ENCODE assay signal across 19 cellular contexts in the genomic region with DNA sequence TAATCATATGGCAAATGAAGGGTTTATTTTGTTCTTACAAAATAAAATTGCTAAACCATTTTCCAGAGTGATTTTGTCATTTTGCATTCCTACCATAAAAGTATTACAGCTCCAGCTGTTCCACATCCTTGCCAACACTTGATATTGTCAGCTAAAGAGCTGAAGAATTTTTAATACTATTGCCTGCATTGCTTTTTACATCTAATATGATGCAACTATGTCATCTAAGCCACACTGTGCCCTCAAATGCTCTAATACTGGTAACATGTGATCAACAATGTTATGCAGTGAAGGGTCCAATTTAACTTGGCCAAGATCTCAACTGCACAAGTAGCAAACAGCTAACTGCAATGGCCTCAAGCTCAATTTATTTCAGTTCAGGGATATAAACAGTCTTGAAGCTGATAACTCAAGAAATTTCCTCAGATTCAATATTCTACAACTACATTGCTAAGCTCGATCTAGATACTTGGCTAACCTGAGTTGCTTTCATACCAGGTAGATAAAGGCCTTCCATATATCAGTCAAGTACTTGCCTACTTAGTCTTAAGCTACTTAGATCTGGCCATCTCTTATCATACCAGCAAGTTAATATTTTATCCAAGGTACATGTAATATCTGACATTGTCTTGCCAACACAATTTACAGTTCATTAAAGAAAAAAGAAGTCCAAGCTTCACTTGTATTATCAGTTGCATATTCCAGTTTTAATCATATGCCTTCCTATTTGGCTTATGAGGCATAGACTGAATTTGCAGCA. TPM values are rescaled to one million over a fixed set of nuclear protein-coding genes. Genes with fewer than 3 reads are reported as not detected.
DNase-seq lines count a peak whose midpoint lies in the region; ATAC-seq lines count a peak whose summit lies in the region.
"Had no signal": no experiment of that assay in that cellular context is flagged by ENCODE, and none has a peak within 500 bp of the region (broad histone marks: within the 10 kb centered on the region; RNA-seq: fewer than 3 reads in every experiment).

No MANE protein-coding gene starts in this region.

- H3K4me3 ChIP-seq in skeletal muscle tissue (ENCODE audit: low read length in 3 of 3): no peak overlapping the region
- H3K4me3 ChIP-seq: BLaER1 treated with 17β-estradiol and CSF1 and Interleukin-3, amounts not matched to agents 10 nM and 100 nM; lung; testis had no signal

- no peak overlapping the region for H3K9ac ChIP-seq in skeletal muscle tissue (ENCODE audit: low read depth in 1 of 3, low read length in 3 of 3)
- H3K9ac ChIP-seq: BLaER1 treated with 17β-estradiol and CSF1 and Interleukin-3, amounts not matched to agents 10 nM and 100 nM had no signal

- H3K9me3 Mint-ChIP-seq in activated naive CD4-positive, alpha-beta T cell treated with anti-CD3 and anti-CD28 coated beads for 36 hours: no peaks in the 10 kb centered on the region
- H3K9me3 Mint-ChIP-seq in activated T-helper 17 cell treated with anti-CD3 and anti-CD28 coated beads, Interleukin-2, amount 50 U/mL, for 72 hours: no peaks in the 10 kb centered on the region
- H3K9me3 Mint-ChIP-seq: activated CD4-positive, alpha-beta memory T cell treated with anti-CD3 and anti-CD28 coated beads for 36 hours; endodermal cell had no signal

- no peaks in the 10 kb centered on the region for H3K27me3 ChIP-seq in skeletal muscle tissue (ENCODE audit: control insufficient read depth in 3 of 3, insufficient read depth in 3 of 3, low read length in 3 of 3)
- H3K27me3 ChIP-seq: BLaER1 treated with 17β-estradiol and CSF1 and Interleukin-3, amounts not matched to agents 10 nM and 100 nM; testis had no signal

- peaks cover 37 to 38% (median 37%) of the 10 kb centered on the region in 3 donors for H3K4me1 ChIP-seq in skeletal muscle tissue (ENCODE audit: control insufficient read depth in 3 of 3, insufficient read depth in 3 of 3, low read length in 3 of 3)

- CTCF ChIA-PET in activated naive CD4-positive, alpha-beta T cell treated with anti-CD3 and anti-CD28 coated beads for 36 hours (lab: Charles Lee): interaction anchor here (1.5 kb wide), 1 partner anchor 17 kb away, joined by 3 read pairs; a partner anchor contains a TSS

- ATAC-seq in activated T-helper 17 cell treated with anti-CD3 and anti-CD28 coated beads, Interleukin-2, amount 50 U/mL, for 72 hours (replicated peaks): no peak
- peak; percentile 49 for ATAC-seq in left colon
- ATAC-seq: Panc1 had no signal

- H3K27ac Mint-ChIP-seq in activated naive CD4-positive, alpha-beta T cell treated with anti-CD3 and anti-CD28 coated beads for 36 hours: peak overlapping the region; percentile 41
- peak overlapping the region; percentile 21 for H3K27ac Mint-ChIP-seq in activated T-helper 17 cell treated with anti-CD3 and anti-CD28 coated beads, Interleukin-2, amount 50 U/mL, for 72 hours
- H3K27ac Mint-ChIP-seq: activated CD4-positive, alpha-beta memory T cell treated with anti-CD3 and anti-CD28 coated beads for 36 hours; endodermal cell had no signal

- no peaks in the 10 kb centered on the region for H3K27me3 Mint-ChIP-seq in activated naive CD4-positive, alpha-beta T cell treated with anti-CD3 and anti-CD28 coated beads for 36 hours (ENCODE audit: low read depth)
- H3K27me3 Mint-ChIP-seq in activated T-helper 17 cell treated with anti-CD3 and anti-CD28 coated beads, Interleukin-2, amount 50 U/mL, for 72 hours: no peaks in the 10 kb centered on the region
- H3K27me3 Mint-ChIP-seq: activated CD4-positive, alpha-beta memory T cell treated with anti-CD3 and anti-CD28 coated beads for 36 hours had no signal

- intact Hi-C loops in activated naive CD4-positive, alpha-beta T cell treated with anti-CD3 and anti-CD28 coated beads for 36 hours (cut with micrococcal nuclease): no loop called here
- intact Hi-C loops in left colon (cut with DNase I, micrococcal nuclease): no loop called here

- H3K4me3 Mint-ChIP-seq in activated naive CD4-positive, alpha-beta T cell treated with anti-CD3 and anti-CD28 coated beads for 36 hours: no peak overlapping the region
- no peak overlapping the region for H3K4me3 Mint-ChIP-seq in activated T-helper 17 cell treated with anti-CD3 and anti-CD28 coated beads, Interleukin-2, amount 50 U/mL, for 72 hours
- H3K4me3 Mint-ChIP-seq: activated CD4-positive, alpha-beta memory T cell treated with anti-CD3 and anti-CD28 coated beads for 36 hours; endodermal cell had no signal

- DNase-seq in activated naive CD4-positive, alpha-beta T cell treated with anti-CD3 and anti-CD28 coated beads for 36 hours: no peak
- DNase-seq in activated naive CD4-positive, alpha-beta T cell treated with Interleukin-2 at 50 U/mL for 16 hours: no peak
- DNase-seq in left colon (no peak), OCI-M1 (lab: John Stamatoyannopoulos, UW) (no peak), SHP77 treated with DMSO at 0.1 percent for 48 hours (lab: John Stamatoyannopoulos, UW) (no peak)
- DNase-seq in stimulated activated naive CD4-positive, alpha-beta T cell treated with Interleukin-2 at 50 U/mL for 16 hours (lab: John Stamatoyannopoulos, UW): no peak
- DNase-seq: activated CD4-positive, alpha-beta memory T cell treated with anti-CD3 and anti-CD28 coated beads for 36 hours; aorta; endodermal cell; head of caudate nucleus; NCI-H1048; NCI-H187 treated with DMSO at 0.1 percent for 48 hours; stimulated activated CD8-positive, alpha-beta memory T cell treated with anti-CD3 and anti-CD28 coated beads, Interleukin-4, amount 100 ng/mL, for 48 hours; testis had no signal

- H3K36me3 Mint-ChIP-seq in activated naive CD4-positive, alpha-beta T cell treated with anti-CD3 and anti-CD28 coated beads for 36 hours (ENCODE audit: low read depth): peaks cover 22% of the 10 kb centered on the region
- peaks cover 63% of the 10 kb centered on the region for H3K36me3 Mint-ChIP-seq in activated T-helper 17 cell treated with anti-CD3 and anti-CD28 coated beads, Interleukin-2, amount 50 U/mL, for 72 hours (ENCODE audit: low read depth)

- H3K9me3 ChIP-seq in skeletal muscle tissue (ENCODE audit: control insufficient read depth in 3 of 3, low read length in 3 of 3): no peaks in the 10 kb centered on the region
- H3K9me3 ChIP-seq: BLaER1 treated with 17β-estradiol and CSF1 and Interleukin-3, amounts not matched to agents 10 nM and 100 nM; testis had no signal

- H3K36me3 ChIP-seq in skeletal muscle tissue (ENCODE audit: control insufficient read depth in 3 of 3, insufficient read depth in 3 of 3, low read length in 3 of 3): no peaks in the 10 kb centered on the region

- peaks cover 51% of the 10 kb centered on the region for H3K4me1 Mint-ChIP-seq in activated naive CD4-positive, alpha-beta T cell treated with anti-CD3 and anti-CD28 coated beads for 36 hours (ENCODE audit: low read depth)
- H3K4me1 Mint-ChIP-seq in activated T-helper 17 cell treated with anti-CD3 and anti-CD28 coated beads, Interleukin-2, amount 50 U/mL, for 72 hours: peaks cover 29% of the 10 kb centered on the region

- H3K27ac ChIP-seq in skeletal muscle tissue (ENCODE audit: low read depth, low read length): peak overlapping the region; percentile 48
- H3K27ac ChIP-seq: BLaER1 treated with 17β-estradiol and CSF1 and Interleukin-3, amounts not matched to agents 10 nM and 100 nM; testis had no signal

RNA-seq across cellular contexts. Expression of a gene that starts 17.0 kb away (rescaled TPM):
- total RNA-seq in activated naive CD4-positive, alpha-beta T cell treated with anti-CD3 and anti-CD28 coated beads for 36 hours: 10 to 100 TPM; 47.6 to 49.8 TPM
- total RNA-seq in activated T-helper 17 cell treated with anti-CD3 and anti-CD28 coated beads, Interleukin-2, amount 50 U/mL, for 72 hours: 10 to 100 TPM; 80.5 to 82.2 TPM
- total RNA-seq in left colon (10 to 100 TPM; 30.4 to 40.9 TPM), skeletal muscle tissue (23.5 TPM)
